Comparison of ENCODE assay signal across 23 cellular contexts in the genomic region with DNA sequence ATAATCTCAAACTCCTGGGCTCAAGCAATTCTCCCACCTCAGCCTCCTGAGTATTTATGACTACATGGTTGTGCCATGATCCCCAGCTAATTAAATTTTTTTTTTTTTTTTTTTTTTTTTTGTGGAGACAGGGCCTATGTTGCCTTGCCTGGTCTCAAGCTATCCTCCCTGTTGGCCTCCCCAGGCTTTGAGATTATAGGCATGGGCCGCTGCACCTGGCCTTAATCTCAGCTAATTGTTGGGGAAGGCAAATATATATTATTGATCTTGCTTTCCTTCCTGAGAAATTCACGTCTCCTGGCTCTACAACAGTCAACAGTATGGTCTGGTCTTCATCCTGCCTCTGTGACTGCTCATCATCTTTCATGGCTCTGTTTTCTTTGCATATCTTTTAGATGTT.
"Had no signal": no experiment of that assay in that cellular context is flagged by ENCODE, and none has a peak within 500 bp of the region (broad histone marks: within the 10 kb centered on the region; RNA-seq: fewer than 3 reads in every experiment).

No MANE protein-coding gene starts in this region.

- DNase-seq: activated B cell treated with CpG ODN at 0.5 μM for 24 hours; activated CD4-positive, alpha-beta memory T cell treated with anti-CD3 and anti-CD28 coated beads for 36 hours; activated CD4-positive, alpha-beta T cell treated with anti-CD3 and anti-CD28 coated beads, Interleukin-2, amount 10 ng/mL, durations not matched to agents 7 days and 5 days; activated CD8-positive, alpha-beta memory T cell treated with anti-CD3 and anti-CD28 coated beads for 24 hours; activated gamma-delta T cell treated with Interleukin-2 at 50 U/mL for 16 hours; activated naive CD4-positive, alpha-beta T cell treated with anti-CD3 and anti-CD28 coated beads, Interleukin-2, amount 10 ng/mL, durations not matched to agents 7 days and 5 days; activated T-cell treated with anti-CD3 and anti-CD28 coated beads, Interleukin-2, amount 50 U/mL, for 4 hours; amniotic stem cell; body of pancreas; MM.1S; NCI-H1105; NCI-H1436; NCI-H1930; NCI-H2107; NCI-H2171 treated with DMSO at 0.1 percent for 48 hours; NCI-H226; NCI-H526; NCI-H82; PC-3; SHP77 treated with DMSO at 0.1 percent for 48 hours; T-helper 17 cell; T-helper 9 cell had no signal

- H3K4me1 Mint-ChIP-seq: activated B cell treated with CpG ODN at 0.5 μM for 24 hours had no signal

- H3K27me3 Mint-ChIP-seq: activated B cell treated with CpG ODN at 0.5 μM for 24 hours; activated CD4-positive, alpha-beta memory T cell treated with anti-CD3 and anti-CD28 coated beads for 36 hours; activated CD4-positive, alpha-beta T cell treated with anti-CD3 and anti-CD28 coated beads, Interleukin-2, amount 10 ng/mL, durations not matched to agents 7 days and 5 days; activated naive CD4-positive, alpha-beta T cell treated with anti-CD3 and anti-CD28 coated beads, Interleukin-2, amount 10 ng/mL, durations not matched to agents 7 days and 5 days; T-helper 17 cell had no signal

- H3K4me3 Mint-ChIP-seq: activated B cell treated with CpG ODN at 0.5 μM for 24 hours; activated CD4-positive, alpha-beta memory T cell treated with anti-CD3 and anti-CD28 coated beads for 36 hours; activated CD4-positive, alpha-beta T cell treated with anti-CD3 and anti-CD28 coated beads, Interleukin-2, amount 10 ng/mL, durations not matched to agents 7 days and 5 days; activated naive CD4-positive, alpha-beta T cell treated with anti-CD3 and anti-CD28 coated beads, Interleukin-2, amount 10 ng/mL, durations not matched to agents 7 days and 5 days; activated T-cell treated with anti-CD3 and anti-CD28 coated beads, Interleukin-2, amount 50 U/mL, for 4 hours; T-helper 17 cell had no signal

- H3K27ac Mint-ChIP-seq: activated B cell treated with CpG ODN at 0.5 μM for 24 hours; activated CD4-positive, alpha-beta memory T cell treated with anti-CD3 and anti-CD28 coated beads for 36 hours; activated CD4-positive, alpha-beta T cell treated with anti-CD3 and anti-CD28 coated beads, Interleukin-2, amount 10 ng/mL, durations not matched to agents 7 days and 5 days; activated naive CD4-positive, alpha-beta T cell treated with anti-CD3 and anti-CD28 coated beads, Interleukin-2, amount 10 ng/mL, durations not matched to agents 7 days and 5 days; activated T-helper 2 cell treated with anti-CD3 and anti-CD28 coated beads, Interferon-gamma antibody, Interleukin-2, Interleukin-4, amounts not matched to agents 10 μg/mL and 5 μg/mL and 100 μg/mL, durations not matched to agents 14 hours and 24 hours and 36 hours; T-helper 17 cell had no signal

- ATAC-seq: activated T-cell treated with anti-CD3 and anti-CD28 coated beads, Interleukin-2, amount 50 U/mL, for 4 hours; body of pancreas; PC-3; T-helper 17 cell had no signal
